8 cellular contexts compared by ENCODE assay signal in genomic region chr12:32896438-32897275, GRCh38. TPM values are rescaled to one million over a fixed set of nuclear protein-coding genes. Genes with fewer than 3 reads are reported as not detected.
A peak's percentile ranks its signal among the peaks of the same experiment; 100 is the strongest.
DNase-seq lines count a peak whose midpoint lies in the region; ATAC-seq, FAIRE-seq and TF ChIP-seq lines count a peak whose summit lies in the region.

Gene PKP2 (minus strand): TSS chr12:32896777. CDS start chr12:32896731, 46 bp downstream.

- peak within 1 kb of the TSS; percentile 97; the same call in 1 of the 2 replicates for H2BK15ac ChIP-seq in H1 (ENCODE audit: low read length)

- H3K4me3 ChIP-seq in H1 (ENCODE audit: extremely low read depth in 1 of 4, insufficient read depth in 2 of 4, low read depth in 3 of 4, low read length in 4 of 4) (peak within 1 kb of the TSS; percentile 73 to 83 (median 78)), testis (peak within 1 kb of the TSS; percentile 75 to 87)

- H3K9me3 Mint-ChIP-seq in T-helper 2 cell treated with Interferon-gamma antibody and Interleukin-4, amounts not matched to agents 5 μg/mL and 100 μg/mL, for 36 hours: no peaks in the 10 kb centered on the region
- H3K9me3 Mint-ChIP-seq in memory B cell: no peaks in the 10 kb centered on the region

- no peaks in the 10 kb centered on the region for H4K20me1 ChIP-seq in H1 (replicated peaks in 1 of 2; ENCODE audit: control insufficient read depth in 1 of 2, insufficient read depth in 2 of 2, low read length in 2 of 2)

- H3K4me1 ChIP-seq in H1 (replicated peaks in 1 of 4; ENCODE audit: control insufficient read depth in 3 of 4, insufficient read depth in 4 of 4, low read length in 3 of 4): peaks cover 7 to 20% (median 11%) of the 10 kb centered on the region in 4 experiments; a peak in 5 of 7 replicates
- H3K4me1 ChIP-seq in testis: peaks cover 13% of the 10 kb centered on the region

- WGBS in H1 (ENCODE audit: extremely low coverage in 1 of 2, insufficient coverage in 1 of 2, insufficient read length in 1 of 2, insufficient replicate concordance in 2 of 2, low coverage in 1 of 2, low lambda C conversion rate in 2 of 2, missing lambda C conversion rate in 1 of 2), 2 experiments: 0% methylated on average over 30 of the region's 94 CpGs; no CpG with 5 or more reads in 1 of the 2 experiments
- 0% methylated on average over 7 to 77 of the region's 94 CpGs for WGBS in testis, 2 donors

- CTCF ChIA-PET in H1 (lab: Charles Lee; ENCODE audit: partially characterized antibody): interaction anchor here (1.2 to 2.0 kb wide), 2 partner anchors 21 to 141 kb away, joined by 4 to 8 read pairs; partner anchors contain the start of gene YARS2

- FAIRE-seq in H1 (lab: Jason Lieb, UNC): no peak

- no peaks in the 10 kb centered on the region for H3K36me3 ChIP-seq in H1 (ENCODE audit: control insufficient read depth in 2 of 4, insufficient read depth in 4 of 4, low read length in 3 of 4)
- no peaks in the 10 kb centered on the region for H3K36me3 ChIP-seq in testis (ENCODE audit: low read depth, missing control alignments)

- no peaks in the 10 kb centered on the region for H3K9me3 ChIP-seq in H1 (ENCODE audit: insufficient read depth in 2 of 2, low read depth in 1 of 2, low read length in 1 of 2)
- no peaks in the 10 kb centered on the region for H3K9me3 ChIP-seq in testis

- H3K27ac ChIP-seq in H1 (ENCODE audit: low read depth, low read length): peak within 1 kb of the TSS; percentile 41; the same call in 1 of the 2 replicates
- peak within 1 kb of the TSS; percentile 65 for H3K27ac ChIP-seq in testis

- H3K23ac ChIP-seq in H1 (ENCODE audit: insufficient read length): no peak within 1 kb of the TSS

- peak within 1 kb of the TSS; percentile 52 to 86 (median 65) for H3K9ac ChIP-seq in H1 (replicated peaks in 1 of 4; ENCODE audit: extremely low read depth in 1 of 4, low read depth in 3 of 4, low read length in 3 of 4)

- no peak within 1 kb of the TSS; the same call in 1 of the 2 replicates for H2BK20ac ChIP-seq in H1 (ENCODE audit: low read length)

- peak within 1 kb of the TSS; percentile 38 for H2BK120ac ChIP-seq in H1 (replicated peaks; ENCODE audit: low read depth, low read length)

- H3K36me3 Mint-ChIP-seq in T-helper 2 cell treated with Interferon-gamma antibody and Interleukin-4, amounts not matched to agents 5 μg/mL and 100 μg/mL, for 36 hours (ENCODE audit: low read depth): no peaks in the 10 kb centered on the region
- no peaks in the 10 kb centered on the region for H3K36me3 Mint-ChIP-seq in memory B cell

- peak within 1 kb of the TSS; percentile 90; the same call in 1 of the 2 replicates for H2BK5ac ChIP-seq in H1 (ENCODE audit: low read depth, low read length)

- TF ChIP-seq RAD21 in Ishikawa (IDR thresholded peaks at IDR 0.05; ENCODE audit: low read depth) (0 out of 2 replicates have a peak, but pooled peaks have one; percentile 24), H1 (IDR thresholded peaks at IDR 0.05 in 1 of 2, conservative IDR thresholded peaks at IDR 0.05 in 1 of 2; ENCODE audit: low read depth in 2 of 2, low read length in 2 of 2) (no peak; a peak in 1 of 4 replicates)

- peak within 1 kb of the TSS; percentile 77 for H2BK12ac ChIP-seq in H1 (ENCODE audit: low read depth, low read length)

- H3K4me1 Mint-ChIP-seq in T-helper 2 cell treated with Interferon-gamma antibody and Interleukin-4, amounts not matched to agents 5 μg/mL and 100 μg/mL, for 36 hours (ENCODE audit: low read depth): peaks cover 8% of the 10 kb centered on the region
- H3K4me1 Mint-ChIP-seq in memory B cell: peaks cover 12% of the 10 kb centered on the region

- peaks cover 14% of the 10 kb centered on the region for H3K23me2 ChIP-seq in H1 (ENCODE audit: low read depth, low read length)

- peak within 1 kb of the TSS; percentile 3; the same call in 1 of the 2 replicates for H2AK5ac ChIP-seq in H1 (ENCODE audit: low read depth, low read length)

- H3K79me2 ChIP-seq in H1 (ENCODE audit: control insufficient read depth in 1 of 2, insufficient read depth in 2 of 2, low read length in 2 of 2): peaks cover 0 to 26% of the 10 kb centered on the region in 2 experiments; a peak in 3 of 4 replicates

- intact Hi-C loops in testis (cut with DNase I; ENCODE audit: low total_unique reads): no loop called here

- DNase-seq in Caki2 (ENCODE audit: low read depth) (peak; percentile 75), H1 (ENCODE audit: low read depth in 1 of 2, low spot score in 2 of 2) (peak; percentile 70 to 83), memory B cell (ENCODE audit: low spot score in 2 of 2) (peak; percentile 2 to 20), testis (peak; percentile 72), NCI-H2107 (lab: John Stamatoyannopoulos, UW) (no peak)
- DNase-seq in T-helper 2 cell treated with Interferon-gamma antibody and Interleukin-4, amounts not matched to agents 5 μg/mL and 100 μg/mL, for 36 hours (ENCODE audit: low spot score): peak; percentile 4

- H3K4me2 ChIP-seq in H1 (ENCODE audit: insufficient read depth in 1 of 2, low read depth in 2 of 2, low read length in 2 of 2): peak within 1 kb of the TSS; percentile 65 to 81

- peak within 1 kb of the TSS; percentile 81 for H3K18ac ChIP-seq in H1 (ENCODE audit: extremely low read depth, low read length)

- peak; percentile 53 for ATAC-seq in GM21526 (IDR thresholded peaks at IDR 0.05; ENCODE audit: low FRiP score, unreplicated experiment)
- ATAC-seq in memory B cell (ENCODE audit: low read depth): peak; percentile 56

- H3K56ac ChIP-seq in H1 (replicated peaks; ENCODE audit: insufficient read length, low read depth, low read length): peak within 1 kb of the TSS; percentile 32

- peak within 1 kb of the TSS; percentile 74 for H3K4ac ChIP-seq in H1 (replicated peaks; ENCODE audit: insufficient read length, low read depth, low read length)

- peak within 1 kb of the TSS; percentile 93 for H2AFZ ChIP-seq in H1 (ENCODE audit: low read length)

- peak within 1 kb of the TSS; percentile 65 for H3K4me3 Mint-ChIP-seq in T-helper 2 cell treated with Interferon-gamma antibody and Interleukin-4, amounts not matched to agents 5 μg/mL and 100 μg/mL, for 36 hours
- peak within 1 kb of the TSS; percentile 77 for H3K4me3 Mint-ChIP-seq in memory B cell

- in situ Hi-C loops in Caki2 (cut with HindIII; ENCODE audit: low pct_unique_long_range_greater_than_20kb, low sequenced_read_pairs): no loop called here

- TF ChIP-seq POLR2A in H1 (IDR thresholded peaks at IDR 0.05; ENCODE audit: control extremely low read depth in 1 of 2, low read depth in 2 of 2, low read length in 2 of 2) (peak in 1 of 2 experiments; percentile 66; a peak in 1 of 3 replicates), testis (IDR thresholded peaks at IDR 0.05) (no peak)

- H3K27me3 ChIP-seq in H1 (replicated peaks in 1 of 4; ENCODE audit: control insufficient read depth in 3 of 4, extremely low read depth in 1 of 4, insufficient read depth in 3 of 4, low read length in 3 of 4): no peaks in the 10 kb centered on the region
- H3K27me3 ChIP-seq in testis: no peaks in the 10 kb centered on the region

- peak within 1 kb of the TSS; percentile 66 for H4K91ac ChIP-seq in H1 (replicated peaks; ENCODE audit: insufficient read length, low read length)

- H3K14ac ChIP-seq in H1 (ENCODE audit: insufficient read length): no peak within 1 kb of the TSS

- H4K8ac ChIP-seq in H1 (ENCODE audit: extremely low read depth, insufficient read depth, low read length): peak within 1 kb of the TSS; percentile 31

- TF ChIP-seq EP300 in Ishikawa (IDR thresholded peaks at IDR 0.05; ENCODE audit: borderline replicate concordance) (peak; percentile 81), H1 (IDR thresholded peaks at IDR 0.05; ENCODE audit: borderline replicate concordance in 1 of 2, low read depth in 2 of 2, low read length in 2 of 2) (no peak)

- no peaks in the 10 kb centered on the region for H3K79me1 ChIP-seq in H1 (ENCODE audit: low read depth, low read length)

- H3K27me3 Mint-ChIP-seq in T-helper 2 cell treated with Interferon-gamma antibody and Interleukin-4, amounts not matched to agents 5 μg/mL and 100 μg/mL, for 36 hours (ENCODE audit: low read depth): peaks cover 51% of the 10 kb centered on the region
- peaks cover 38% of the 10 kb centered on the region for H3K27me3 Mint-ChIP-seq in memory B cell

- TF ChIP-seq CTCF in H1 (IDR thresholded peaks at IDR 0.05; ENCODE audit: control extremely low read depth in 1 of 3, insufficient read depth in 1 of 3, low read depth in 1 of 3, low read length in 3 of 3) (no peak), testis (IDR thresholded peaks at IDR 0.05) (no peak)

- peak within 1 kb of the TSS; percentile 6 for H4K5ac ChIP-seq in H1 (ENCODE audit: insufficient read length, low read depth, low read length)

- H3K27ac Mint-ChIP-seq in T-helper 2 cell treated with Interferon-gamma antibody and Interleukin-4, amounts not matched to agents 5 μg/mL and 100 μg/mL, for 36 hours: no peak within 1 kb of the TSS
- H3K27ac Mint-ChIP-seq in memory B cell: no peak within 1 kb of the TSS

- POLR2A ChIA-PET in H1 (lab: Charles Lee; ENCODE audit: partially characterized antibody): interaction anchor here (0.8 to 3.1 kb wide), 3 partner anchors 10 to 140 kb away, joined by 3 to 15 read pairs (median 9); partner anchors contain the start of gene YARS2

TF ChIP-seq in Ishikawa, 13 proteins besides CTCF, POLR2A, EP300 and RAD21 (continues in another document):
- TF ChIP-seq MAX (IDR thresholded peaks at IDR 0.05): peak; percentile 90

TF ChIP-seq in H1, 55 proteins besides CTCF, POLR2A, EP300 and RAD21 (continues in another document):
- TF ChIP-seq SIN3A (conservative IDR thresholded peaks at IDR 0.05 in 1 of 2, IDR thresholded peaks at IDR 0.05 in 1 of 2; ENCODE audit: low read depth in 1 of 2, low read length in 2 of 2) (peak in 1 of 2 experiments; percentile 72; a peak in 2 of 4 replicates), USF2 (IDR thresholded peaks at IDR 0.05; ENCODE audit: low read length) (no peak)

RNA-seq across cellular contexts. Expression of gene PKP2, which starts in this region (rescaled TPM):
- total RNA-seq in Caki2 (2014; rRNA removed; shearing (Covaris generic); ENCODE audit: low replicate concordance): 9.6 and 12.9 TPM in 2 replicates
- 44.2 and 44.8 TPM in 2 replicates for total RNA-seq in H1 (2021; fragmentation: NEBNext Ultra II Directional; extraction: Animal tissue kit (Norgen Biotek cat#: 25700))
- polyA plus RNA-seq in H1 (2011; rRNA removed) (9.6 and 13.0 TPM in 2 replicates), testis (ENCODE audit: insufficient read depth, low read depth, low replicate concordance) (14.8 TPM)
- polyA plus RNA-seq in H1 (2011; cell fraction: cytosol; rRNA removed): 16.8 TPM
- polyA plus RNA-seq in H1 (2011; cell fraction: nucleus; rRNA removed): 25.5 TPM
- 12.2 to 25.4 TPM (median 16.6 TPM) in 4 replicates for polyA plus RNA-seq in H1 (2012, experiment 1 of 2)
- polyA plus RNA-seq in H1 (2012, experiment 2 of 2): 2.3 TPM
- polyA plus RNA-seq in H1 (2013, experiment 1 of 2): 27.4 TPM
- 27.2 TPM for polyA plus RNA-seq in H1 (2013, experiment 2 of 2)
- 29.8 and 30.6 TPM in 2 replicates for polyA minus RNA-seq in H1 (2011; rRNA and poly(A)+ RNA removed)
- polyA minus RNA-seq in H1 (2011; cell fraction: cytosol; rRNA and poly(A)+ RNA removed): 20.7 TPM
- polyA minus RNA-seq in H1 (2011; cell fraction: nucleus; rRNA and poly(A)+ RNA removed): 55.5 TPM
- total RNA-seq in testis: 10 to 100 TPM; 18.9 to 22.3 TPM
